1 cellular context compared by ENCODE assay signal in the genomic region with DNA sequence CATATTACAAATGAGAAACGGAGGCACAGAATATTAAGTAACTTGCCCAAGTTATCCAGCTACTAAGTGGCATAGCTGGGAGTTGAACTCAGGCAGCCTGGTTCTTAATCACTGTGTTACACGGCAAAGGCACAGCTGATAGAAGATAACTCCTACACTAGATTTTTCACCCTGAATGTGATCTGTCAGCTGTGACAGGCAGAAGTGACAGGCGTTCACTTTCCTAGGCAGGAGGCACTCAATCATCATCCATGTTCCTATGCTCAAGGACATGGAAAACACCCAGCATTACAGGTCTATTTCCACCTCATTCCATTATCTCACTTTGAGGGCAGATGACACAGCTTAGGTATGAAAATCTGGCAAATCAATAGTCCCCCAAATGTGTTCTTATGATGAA.
TF ChIP-seq lines count a peak whose summit lies in the region.

No MANE protein-coding gene starts in this region.

TF ChIP-seq in neural cell, 6 proteins besides CTCF, POLR2A, EP300 and RAD21:
- TF ChIP-seq SMC3 (conservative IDR thresholded peaks at IDR 0.05; ENCODE audit: poor library complexity) (no peak), POLR2AphosphoS5 (IDR thresholded peaks at IDR 0.05) (peak; percentile 77)
